Comparison of ENCODE assay signal across 15 cellular contexts in the genomic region with DNA sequence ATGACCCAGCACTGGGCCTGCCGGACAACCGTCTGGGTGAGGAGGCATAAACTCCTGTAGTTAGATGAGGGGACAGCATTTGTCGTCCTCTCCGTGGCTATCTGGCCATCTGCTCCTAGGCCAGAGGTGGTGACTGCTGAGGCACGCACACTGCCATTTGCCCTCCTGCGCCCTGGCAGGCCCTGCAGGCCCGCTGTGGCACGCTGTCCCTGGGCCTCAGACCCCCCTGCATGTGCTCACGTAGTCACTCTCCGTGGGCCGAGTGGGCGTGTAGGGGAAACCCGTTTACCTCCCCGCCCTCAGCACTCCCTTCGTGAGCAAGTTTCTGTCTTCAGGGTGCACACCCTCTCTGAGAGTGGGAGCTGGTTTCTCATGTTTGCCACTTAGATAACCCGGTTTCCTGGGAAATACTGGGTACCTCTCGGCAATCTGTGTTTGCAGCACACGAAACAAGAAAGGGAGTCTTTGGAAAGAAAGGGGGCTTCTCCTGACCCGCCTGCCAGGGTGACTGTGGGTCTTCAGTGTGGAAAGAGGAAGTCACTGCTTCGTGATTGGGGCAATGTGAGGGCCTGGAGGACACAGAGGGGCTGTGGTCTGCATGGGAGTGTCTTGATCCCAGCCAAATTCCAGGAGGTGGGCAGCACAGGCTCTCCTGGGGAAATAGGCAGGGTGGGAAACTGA. TPM values are rescaled to one million over a fixed set of nuclear protein-coding genes. Genes with fewer than 3 reads are reported as not detected.
DNase-seq lines count a peak whose midpoint lies in the region; ATAC-seq, FAIRE-seq and TF ChIP-seq lines count a peak whose summit lies in the region.
"Had no signal": no experiment of that assay in that cellular context is flagged by ENCODE, and none has a peak within 500 bp of the region (broad histone marks: within the 10 kb centered on the region; RNA-seq: fewer than 3 reads in every experiment).

No MANE protein-coding gene starts in this region.

- H3K9me3 ChIP-seq in HEK293 (ENCODE audit: control insufficient read depth, insufficient read depth, low read depth, low read length) (no peaks in the 10 kb centered on the region), K562 (replicated peaks; ENCODE audit: control insufficient read depth, insufficient read depth, low read depth, low read length) (no peaks in the 10 kb centered on the region), mucosa of descending colon (no peaks in the 10 kb centered on the region)
- H3K9me3 ChIP-seq: BE2C had no signal

- CTCF ChIA-PET in HEK293 (lab: Yijun Ruan, JAX) (no interaction called here), K562 (lab: Yijun Ruan, JAX; ENCODE audit: low intra/inter-chr PET ratio) (interaction anchor here (0.7 kb wide), 1 partner anchor 200 kb away, joined by 3 read pairs; no protein-coding TSS in a partner anchor)

- H4K20me1 ChIP-seq in K562 (replicated peaks; ENCODE audit: control insufficient read depth, insufficient read depth, low read length), result no peaks in the 10 kb centered on the region

- no peaks in the 10 kb centered on the region for H3K27me3 ChIP-seq in K562 (ENCODE audit: control insufficient read depth in 2 of 2, insufficient read depth in 2 of 2, low read length in 2 of 2)
- H3K27me3 ChIP-seq: BE2C had no signal

- H3K4me1 ChIP-seq in HEK293 (ENCODE audit: control insufficient read depth, insufficient read depth, low read length), result no peaks in the 10 kb centered on the region
- peaks cover 54 to 55% of the 10 kb centered on the region in 2 experiments for H3K4me1 ChIP-seq in K562 (replicated peaks in 1 of 2; ENCODE audit: control insufficient read depth in 2 of 2, insufficient read depth in 2 of 2, low read length in 2 of 2)
- no peaks in the 10 kb centered on the region for H3K4me1 ChIP-seq in mucosa of descending colon (ENCODE audit: low read depth)

- no peak for DNase-seq in GM12891 (ENCODE audit: insufficient read length, low spot score)
- peak in 1 of 4 experiments; percentile 42 for DNase-seq in K562 (ENCODE audit: extremely low read depth in 1 of 4, low spot score in 3 of 4)
- peak; percentile 75 for DNase-seq in posterior vena cava (ENCODE audit: low spot score)
- no peak for DNase-seq in UCSD-AML1 (lab: John Stamatoyannopoulos, UW; ENCODE audit: unreplicated experiment)
- no peak for DNase-seq in mucosa of descending colon
- DNase-seq: activated effector memory CD4-positive, alpha-beta T cell treated with anti-CD3 and anti-CD28 coated beads, Interleukin-2, amount 50 U/mL, for 16 hours; BE2C; DND-41; effector memory CD4-positive, alpha-beta T cell; foreskin fibroblast; mesendoderm; NCI-H1417 treated with DMSO at 0.1 percent for 48 hours had no signal

- TF ChIP-seq RAD21 in K562 (CRISPR knock-in tag; conservative IDR thresholded peaks at IDR 0.05 in 1 of 2, IDR thresholded peaks at IDR 0.05 in 1 of 2), result no peak

- POLR2A ChIA-PET in HEK293 (lab: Yijun Ruan, JAX) (no interaction called here), K562 (lab: Yijun Ruan, JAX) (interaction anchor here (0.6 to 3.3 kb wide), 4 partner anchors 10 to 135 kb away, joined by 3 to 18 read pairs (median 4); no protein-coding TSS in a partner anchor)

- peak; percentile 40 for ATAC-seq in K562
- ATAC-seq in GM21515 (IDR thresholded peaks at IDR 0.05; ENCODE audit: unreplicated experiment), result no peak
- ATAC-seq in HG02938 (IDR thresholded peaks at IDR 0.05; ENCODE audit: unreplicated experiment), result no peak
- ATAC-seq in mucosa of descending colon, result no peak

- WGBS in K562 (ENCODE audit: insufficient coverage, low coverage, missing lambda C conversion rate), result 40% methylated on average over 20 of the region's 20 CpGs

- intact Hi-C loops in K562 (cut with micrococcal nuclease), result no loop called here
- intact Hi-C loops in posterior vena cava (cut with DNase I), result no loop called here
- intact Hi-C loops in mucosa of descending colon (cut with DNase I, micrococcal nuclease), result no loop called here

- H3K79me2 ChIP-seq in K562 (ENCODE audit: control insufficient read depth, insufficient read depth, low read length), result peaks cover 72% of the 10 kb centered on the region

- in situ Hi-C loops in K562 (cut with MboI), result no loop called here

- FAIRE-seq in GM12891 (lab: Jason Lieb, UNC), result peak; percentile 75
- no peak for FAIRE-seq in K562 (lab: Jason Lieb, UNC)

- no peak for TF ChIP-seq POLR2A in GM12891 (IDR thresholded peaks at IDR 0.05; ENCODE audit: low read depth, low read length)
- TF ChIP-seq POLR2A in K562 (conservative IDR thresholded peaks at IDR 0.05), result no peak

- H2AFZ ChIP-seq in K562 (ENCODE audit: low read depth, low read length), result peak overlapping the region; percentile 13; the same call in 1 of the 2 replicates

- BruUV-seq in K562 (replicated peaks; lab: Mats Ljungman, UMichigan), result no TSS peak

- H3K9ac ChIP-seq in K562 (ENCODE audit: insufficient read depth in 1 of 2, low read depth in 2 of 2, low read length in 2 of 2), result peak overlapping the region; percentile 26 to 86

- H3K36me3 ChIP-seq in HEK293 (ENCODE audit: control insufficient read depth in 2 of 2, insufficient read depth in 1 of 2, low read length in 2 of 2) (no peaks in the 10 kb centered on the region), K562 (ENCODE audit: control insufficient read depth, insufficient read depth, low read length) (peaks cover 63% of the 10 kb centered on the region; the same call in 2 of the 3 replicates), mucosa of descending colon (ENCODE audit: low read depth) (no peaks in the 10 kb centered on the region)
- H3K36me3 ChIP-seq: BE2C had no signal

- H3K9me1 ChIP-seq in K562 (ENCODE audit: control insufficient read depth, insufficient read depth, low read length), result peaks cover 4% of the 10 kb centered on the region

- H3K4me3 ChIP-seq in HEK293 (ENCODE audit: low read depth, low read length) (no peak overlapping the region), K562 (no peak overlapping the region), mucosa of descending colon (no peak overlapping the region)

- H3K27ac ChIP-seq in HEK293 (ENCODE audit: extremely low read depth, low read depth, low read length) (no peak overlapping the region), K562 (ENCODE audit: extremely low read depth, low read depth, low read length) (peak overlapping the region; percentile 53)

- peak overlapping the region; percentile 30 for H3K4me2 ChIP-seq in K562 (ENCODE audit: insufficient read depth, low read length)

- TF ChIP-seq CTCF in HEK293 (tag by site-specific recombination; IDR thresholded peaks at IDR 0.05) (no peak), K562 (IDR thresholded peaks at IDR 0.05 in 2 of 3, conservative IDR thresholded peaks at IDR 0.05 in 1 of 3; ENCODE audit: insufficient read depth in 2 of 3, low read depth in 1 of 3, low read length in 3 of 3) (no peak), mucosa of descending colon (IDR thresholded peaks at IDR 0.05) (no peak)

- TF ChIP-seq EP300 in K562 (IDR thresholded peaks at IDR 0.05; ENCODE audit: low read length), result no peak

TF ChIP-seq in GM12891, 5 proteins besides CTCF, POLR2A, EP300 and RAD21:
- TF ChIP-seq TAF1 (IDR thresholded peaks at IDR 0.05; ENCODE audit: low read depth, low read length), result no peak
- TF ChIP-seq PAX5 (IDR thresholded peaks at IDR 0.05; ENCODE audit: insufficient read depth, low read length, severe bottlenecking), result no peak
- TF ChIP-seq SPI1 (IDR thresholded peaks at IDR 0.05; ENCODE audit: low read depth, low read length), result peak; percentile 81
- no peak for TF ChIP-seq POU2F2 (IDR thresholded peaks at IDR 0.05; ENCODE audit: low read depth, low read length)

TF ChIP-seq in HEK293, 187 proteins besides CTCF, POLR2A, EP300 and RAD21:
- TF ChIP-seq EGR2 (tag by site-specific recombination; IDR thresholded peaks at IDR 0.05; ENCODE audit: low read depth), result peak; percentile 70
- peak; percentile 72 for TF ChIP-seq ZFHX2 (tag by site-specific recombination; conservative IDR thresholded peaks at IDR 0.05)
- no peak for TF ChIP-seq ZNF426 (tag by site-specific recombination; IDR thresholded peaks at IDR 0.05)

TF ChIP-seq in K562, 482 proteins besides CTCF, POLR2A, EP300 and RAD21 (continues in another document):
- TF ChIP-seq ZNF436 (CRISPR knock-in tag; IDR thresholded peaks at IDR 0.05), result no peak
- TF ChIP-seq ZNF280B (CRISPR knock-in tag; IDR thresholded peaks at IDR 0.05), result no peak
- 0 out of 2 replicates have a peak, but pooled peaks have one; percentile 32 for TF ChIP-seq ZNF589 (CRISPR knock-in tag; IDR thresholded peaks at IDR 0.05; ENCODE audit: low read depth)
- TF ChIP-seq ZNF140 (CRISPR knock-in tag; IDR thresholded peaks at IDR 0.05), result no peak

RNA-seq across cellular contexts. Expression of gene ADAMTS14, which starts 10.8 kb away (rescaled TPM):
- 0.06 TPM for polyA plus RNA-seq in GM12891 (2012; ENCODE audit: low read depth, missing spikeins)
- 66.8 and 209 TPM in 2 replicates for total RNA-seq in K562 (2011; cell fraction: chromatin; rRNA removed; ENCODE audit: low replicate concordance)
- 115 and 150 TPM in 2 replicates for total RNA-seq in K562 (2011; cell fraction: nucleolus; rRNA removed)
- total RNA-seq in K562 (2011; cell fraction: nucleoplasm; rRNA removed), result 67.9 and 80.6 TPM in 2 replicates
- total RNA-seq in K562 (2014; rRNA removed), result 15.9 and 23.8 TPM in 2 replicates
- 4.3 and 6.3 TPM in 2 replicates for total RNA-seq in K562 (2014; rRNA removed; fragmentation: Illumina TruSeq; extraction: Trizol)
- total RNA-seq in K562 (2015; rRNA removed; fragmentation: Illumina TruSeq; extraction: Trizol), result 15.3 and 15.4 TPM in 2 replicates
- total RNA-seq in K562 (2021), result 30.4 and 31.7 TPM in 2 replicates
- polyA plus RNA-seq in K562 (2011; rRNA removed), result 37.4 and 45.4 TPM in 2 replicates
- 27.2 and 39.3 TPM in 2 replicates for polyA plus RNA-seq in K562 (2011; cell fraction: cytosol; rRNA removed)
- 187 and 443 TPM in 2 replicates for polyA plus RNA-seq in K562 (2011; cell fraction: nucleus; rRNA removed)
- polyA plus RNA-seq in K562 (2012), result 30.9 and 86.2 TPM in 2 replicates
- polyA plus RNA-seq in K562 (2014; fragmentation: Illumina TruSeq; extraction: Trizol), result 20.3 and 24.1 TPM in 2 replicates
- under 1 TPM; 0.04 to 0.27 TPM for polyA plus RNA-seq in K562 (2014; fragmentation: Nextera tagmentation; extraction: Ambion mirVana)
- 32.7 and 35.9 TPM in 2 replicates for polyA plus RNA-seq in K562 (2014; rRNA removed)
- polyA minus RNA-seq in K562 (2011; rRNA and poly(A)+ RNA removed), result 8.4 and 15.8 TPM in 2 replicates
- 15.8 and 16.4 TPM in 2 replicates for polyA minus RNA-seq in K562 (2011; cell fraction: cytosol; rRNA and poly(A)+ RNA removed)
- 55.8 and 81.5 TPM in 2 replicates for polyA minus RNA-seq in K562 (2011; cell fraction: nucleus; rRNA and poly(A)+ RNA removed)
- total RNA-seq in posterior vena cava, result 1 to 10 TPM in 1 of 2 donors, under 1 TPM in 1; 0.19 to 1.0 TPM
- total RNA-seq in mucosa of descending colon, result 1 to 10 TPM; 1.8 to 2.1 (median 2.1) TPM
